ENCODE assay signal across 10 cellular contexts in genomic region chr10:70584941-70585544, GRCh38. TPM values are rescaled to one million over a fixed set of nuclear protein-coding genes. Genes with fewer than 3 reads are reported as not detected.
DNase-seq lines count a peak whose midpoint lies in the region; ATAC-seq lines count a peak whose summit lies in the region.
"Had no signal": no experiment of that assay in that cellular context is flagged by ENCODE, and none has a peak within 500 bp of the region (broad histone marks: within the 10 kb centered on the region; RNA-seq: fewer than 3 reads in every experiment).

No MANE protein-coding gene starts in this region.

- no peak overlapping the region for H3K23ac ChIP-seq in mesenchymal stem cell (ENCODE audit: low read length in 2 of 2)

- 20% methylated on average over 7 of the region's 7 CpGs for WGBS in mesenchymal stem cell

- H2BK120ac ChIP-seq in mesenchymal stem cell (ENCODE audit: low read depth, low read length): no peak overlapping the region

- no peaks in the 10 kb centered on the region for H3K79me1 ChIP-seq in mesenchymal stem cell (replicated peaks; ENCODE audit: low read length, poor library complexity, severe bottlenecking)

- H3K4me1 ChIP-seq in mesenchymal stem cell (ENCODE audit: control insufficient read depth, insufficient read depth, low read depth, low read length): peaks cover 14% of the 10 kb centered on the region

- no peak overlapping the region for H3K4ac ChIP-seq in mesenchymal stem cell (ENCODE audit: low read depth in 1 of 2, low read length in 2 of 2)

- no peak overlapping the region for H2BK5ac ChIP-seq in mesenchymal stem cell (ENCODE audit: low read depth, low read length, poor library complexity, severe bottlenecking)

- H2AK5ac ChIP-seq in mesenchymal stem cell (ENCODE audit: low read length, severe bottlenecking): peak overlapping the region; percentile 30

- no peak overlapping the region for H2BK15ac ChIP-seq in mesenchymal stem cell (ENCODE audit: low read depth, poor library complexity, severe bottlenecking)

- H3K27me3 ChIP-seq in mesenchymal stem cell (ENCODE audit: control insufficient read depth in 1 of 2, insufficient read depth in 1 of 2, low read length in 2 of 2): peaks cover 0 to 11% of the 10 kb centered on the region in 2 experiments

- no peak overlapping the region for H3K4me3 ChIP-seq in mesenchymal stem cell (ENCODE audit: insufficient read depth in 1 of 2, low read depth in 1 of 2, low read length in 2 of 2)

- H3K18ac ChIP-seq in mesenchymal stem cell (ENCODE audit: low read depth in 1 of 2, low read length in 2 of 2): no peak overlapping the region

- no peak overlapping the region for H3K27ac ChIP-seq in mesenchymal stem cell (ENCODE audit: low read length, poor library complexity, severe bottlenecking)

- no peak for ATAC-seq in GM21526 (IDR thresholded peaks at IDR 0.05; ENCODE audit: low FRiP score, unreplicated experiment)
- no peak for ATAC-seq in HG02938 (IDR thresholded peaks at IDR 0.05; ENCODE audit: unreplicated experiment)
- no peak for ATAC-seq in HG02981 (IDR thresholded peaks at IDR 0.05; ENCODE audit: unreplicated experiment)

- DNase-seq in DMS153 (lab: John Stamatoyannopoulos, UW): peak; percentile 89
- peak; percentile 81 for DNase-seq in NCI-H146 treated with DMSO at 0.1 percent for 48 hours (lab: John Stamatoyannopoulos, UW; ENCODE audit: unreplicated experiment)
- DNase-seq in UCSD-AML1 (lab: John Stamatoyannopoulos, UW; ENCODE audit: unreplicated experiment): peak; percentile 64
- DNase-seq in mesenchymal stem cell: no peak
- DNase-seq in stimulated activated CD4-positive, alpha-beta T cell treated with anti-CD3 and anti-CD28 coated beads, Interleukin-1b, Interleukin-23, amount 100 ng/mL, for 48 hours: no peak
- DNase-seq: amygdala, GF-D8 had no signal

- H4K91ac ChIP-seq in mesenchymal stem cell (ENCODE audit: low read length): no peak overlapping the region

- no peaks in the 10 kb centered on the region for H3K9me3 ChIP-seq in mesenchymal stem cell (ENCODE audit: control insufficient read depth, low read length)

- no peak overlapping the region for H3K14ac ChIP-seq in mesenchymal stem cell (ENCODE audit: low read length in 2 of 2)

- no peak overlapping the region for H2AFZ ChIP-seq in mesenchymal stem cell (ENCODE audit: low read depth, low read length)

- H2BK12ac ChIP-seq in mesenchymal stem cell (ENCODE audit: low read length in 2 of 2): no peak overlapping the region

- H4K8ac ChIP-seq in mesenchymal stem cell (ENCODE audit: low read length): no peak overlapping the region

- no peaks in the 10 kb centered on the region for H3K36me3 ChIP-seq in mesenchymal stem cell (ENCODE audit: control insufficient read depth in 1 of 2, insufficient read depth in 2 of 2, low read depth in 1 of 2, low read length in 2 of 2)

- H3K9ac ChIP-seq in mesenchymal stem cell (ENCODE audit: low read length): no peak overlapping the region

- no peak overlapping the region for H3K4me2 ChIP-seq in mesenchymal stem cell (ENCODE audit: low read length, poor library complexity, severe bottlenecking)

RNA-seq across cellular contexts. Expression of gene PRF1, which starts 17.5 kb away (rescaled TPM):
- not detected for polyA plus RNA-seq in mesenchymal stem cell (2013, experiment 1 of 2)
- not detected for polyA plus RNA-seq in mesenchymal stem cell (2013, experiment 2 of 2)

Comparison
In these comparisons a context has a peak if more than half of its experiments do, and no peak if none do; other contexts are left out.
1. DNase-seq: peak in DMS153 (single experiment), NCI-H146 treated with DMSO at 0.1 percent for 48 hours (single experiment) and UCSD-AML1 (single experiment); none in mesenchymal stem cell (single experiment) and stimulated activated CD4-positive, alpha-beta T cell treated with anti-CD3 and anti-CD28 coated beads, Interleukin-1b, Interleukin-23, amount 100 ng/mL, for 48 hours (single experiment).